In the genomic region with DNA sequence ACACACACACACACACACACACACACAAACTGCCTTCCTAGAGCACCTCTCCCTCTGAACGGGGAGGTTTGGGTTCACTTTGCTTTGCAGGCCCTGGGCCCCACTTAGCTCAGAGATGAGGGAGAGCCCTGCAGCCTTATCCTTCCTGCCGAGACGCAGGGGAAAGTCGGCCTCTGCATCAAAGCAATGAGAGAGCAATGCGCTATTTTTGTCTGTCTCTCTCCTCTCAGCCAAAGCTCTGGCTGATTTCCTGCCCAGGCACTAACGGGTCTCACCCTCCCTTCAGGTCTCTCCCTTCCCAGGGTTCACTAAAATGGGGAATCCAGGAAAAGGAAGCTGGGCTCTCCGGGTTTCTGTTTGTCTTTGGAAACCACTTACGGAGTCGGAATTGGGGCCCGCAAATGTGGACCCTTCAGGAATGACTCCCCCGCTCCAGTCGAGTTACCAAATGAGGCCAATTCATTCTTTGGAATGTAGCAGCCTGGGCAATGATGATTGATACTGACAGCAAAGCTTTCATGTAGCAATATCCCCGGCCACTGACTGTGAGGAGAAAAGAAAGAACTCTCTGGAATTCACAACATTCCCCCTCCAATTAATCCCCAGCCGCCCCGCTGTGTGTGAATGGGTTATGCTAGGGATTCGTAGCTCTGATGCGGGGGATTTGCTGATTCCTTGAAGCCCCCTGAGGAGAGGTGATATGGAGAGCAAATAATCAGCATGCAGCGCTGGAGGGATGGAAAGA, we compare ENCODE assay signal across 14 cellular contexts.
A peak's percentile ranks its signal among the peaks of the same experiment; 100 is the strongest.
DNase-seq lines count a peak whose midpoint lies in the region; ATAC-seq, FAIRE-seq and TF ChIP-seq lines count a peak whose summit lies in the region.
"Had no signal": no experiment of that assay in that cellular context is flagged by ENCODE, and none has a peak within 500 bp of the region (broad histone marks: within the 10 kb centered on the region; RNA-seq: fewer than 3 reads in every experiment).

No MANE protein-coding gene starts in this region.

- DNase-seq in astrocyte of the spinal cord (ENCODE audit: low read depth, low spot score) (peak; percentile 89), right cardiac atrium (peak in 2 of 3 donors; percentile 16 to 51), DMS153 (lab: John Stamatoyannopoulos, UW) (no peak), DMS153 treated with DMSO at 0.1 percent for 48 hours (lab: John Stamatoyannopoulos, UW; ENCODE audit: unreplicated experiment) (no peak)
- no peak for DNase-seq in stimulated activated naive CD4-positive, alpha-beta T cell treated with Interleukin-2 at 50 U/mL for 16 hours (lab: John Stamatoyannopoulos, UW)
- DNase-seq: activated T-cell treated with anti-CD3 and anti-CD28 coated beads for 4 hours, NCI-H345, T-cell had no signal

- ATAC-seq in right cardiac atrium = peak; percentile 81 to 88
- no peak for ATAC-seq in activated CD4-positive, CD25-positive, alpha-beta regulatory T cell treated with anti-CD3 and anti-CD28 coated beads, Interleukin-2, amount 50 U/mL, for 24 hours
- ATAC-seq: T-cell had no signal

- no peak overlapping the region for H3K9ac ChIP-seq in parathyroid adenoma

- TF ChIP-seq CTCF in astrocyte of the spinal cord (IDR thresholded peaks at IDR 0.05; ENCODE audit: low read depth, low read length) (no peak), parathyroid adenoma (IDR thresholded peaks at IDR 0.05) (no peak)

- WGBS in right cardiac atrium = 35% methylated on average over 18 of the region's 18 CpGs

- H3K9me3 ChIP-seq in right cardiac atrium (ENCODE audit: control insufficient read depth, low read length) = no peaks in the 10 kb centered on the region
- H3K9me3 ChIP-seq in parathyroid adenoma (ENCODE audit: control insufficient read depth, low read length) = no peaks in the 10 kb centered on the region
- H3K9me3 ChIP-seq: neutrophil had no signal

- in situ Hi-C loops in astrocyte of the spinal cord (cut with HindIII; ENCODE audit: low sequenced_read_pairs) = no loop called here

- H3K36me3 ChIP-seq in parathyroid adenoma (ENCODE audit: control insufficient read depth, insufficient read depth, low read length) = no peaks in the 10 kb centered on the region
- H3K36me3 ChIP-seq: neutrophil had no signal

- H3K4me3 ChIP-seq in astrocyte of the spinal cord (ENCODE audit: low read depth, low read length) (no peak overlapping the region), right cardiac atrium (ENCODE audit: low read length) (no peak overlapping the region), parathyroid adenoma (ENCODE audit: low read depth, low read length) (no peak overlapping the region)

- intact Hi-C loops in right cardiac atrium (cut with DNase I) = no loop called here

- H3K27ac ChIP-seq in right cardiac atrium (ENCODE audit: low read length) (peak overlapping the region; percentile 45), parathyroid adenoma (no peak overlapping the region)
- H3K27ac ChIP-seq: epithelial cell of prostate, neutrophil had no signal

- H3K4me1 ChIP-seq in right cardiac atrium (ENCODE audit: control insufficient read depth, insufficient read depth, low read length) (peaks cover 8% of the 10 kb centered on the region), parathyroid adenoma (peaks cover 5% of the 10 kb centered on the region)

- H3K79me2 ChIP-seq in parathyroid adenoma = no peaks in the 10 kb centered on the region

- H3K27me3 ChIP-seq in right cardiac atrium (ENCODE audit: control insufficient read depth, insufficient read depth) (no peaks in the 10 kb centered on the region), parathyroid adenoma (ENCODE audit: control insufficient read depth, insufficient read depth, low read length) (no peaks in the 10 kb centered on the region)

- FAIRE-seq in G401.6 (lab: Jason Lieb, UNC) = peak; percentile 100
- FAIRE-seq: D721Med had no signal

- peak overlapping the region; percentile 53 for H2AFZ ChIP-seq in parathyroid adenoma

- no peak overlapping the region for H3K4me2 ChIP-seq in parathyroid adenoma (ENCODE audit: low read length)

Comparison
In these comparisons a context has a peak if more than half of its experiments do, and no peak if none do; other contexts are left out.
1. DNase-seq: peak in astrocyte of the spinal cord (single experiment) and right cardiac atrium (2 of 3); none in stimulated activated naive CD4-positive, alpha-beta T cell treated with Interleukin-2 at 50 U/mL for 16 hours (single experiment), DMS153 (single experiment) and DMS153 treated with DMSO at 0.1 percent for 48 hours (single experiment).
2. ATAC-seq: peak in right cardiac atrium (2 of 2); none in activated CD4-positive, CD25-positive, alpha-beta regulatory T cell treated with anti-CD3 and anti-CD28 coated beads, Interleukin-2, amount 50 U/mL, for 24 hours (0 of 2).